ENCODE assay signal across 8 cellular contexts in the genomic region with DNA sequence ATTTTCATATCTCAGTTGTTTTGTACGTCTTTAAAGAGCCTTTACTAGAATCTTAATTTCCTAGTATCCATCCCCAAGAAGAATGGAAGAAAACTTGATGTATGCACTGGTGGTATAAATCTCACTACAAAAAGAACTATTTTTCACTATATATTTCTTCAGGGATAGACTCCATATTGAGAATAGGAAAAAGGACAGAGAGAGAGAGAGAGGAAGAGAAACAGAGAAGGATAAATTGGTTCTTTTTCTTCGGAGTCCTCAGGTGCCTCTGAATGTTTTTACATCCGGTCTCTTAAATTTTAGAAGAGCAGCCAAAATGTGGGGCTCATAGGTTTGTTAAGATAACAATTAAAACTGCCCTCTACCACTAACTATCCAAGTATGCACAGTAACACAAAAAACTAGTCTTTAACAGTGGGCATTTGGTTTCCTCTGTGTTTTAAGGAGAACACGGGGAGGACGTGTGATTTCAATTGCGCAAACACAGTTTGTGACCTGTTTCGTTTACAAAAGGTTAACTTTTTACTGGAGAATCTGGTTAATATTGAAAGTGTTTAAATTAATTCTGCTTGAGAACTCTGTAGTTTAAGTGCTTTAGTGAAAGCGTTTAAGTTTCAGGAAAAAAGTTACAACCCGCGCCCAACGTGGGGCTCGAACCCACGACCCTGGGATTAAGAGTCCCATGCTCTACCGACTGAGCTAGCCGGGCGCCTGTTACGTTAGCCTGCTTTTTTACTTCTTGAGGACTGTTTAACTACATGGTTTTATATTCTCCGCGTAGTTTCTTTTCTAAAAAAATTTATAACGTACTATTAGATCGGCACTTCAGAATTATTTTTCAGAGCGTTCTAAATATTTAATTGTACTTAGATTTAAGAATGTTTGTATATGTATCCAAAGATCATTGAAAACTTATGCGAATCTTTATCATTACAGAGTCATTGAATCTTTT. TPM values are rescaled to one million over a fixed set of nuclear protein-coding genes. Genes with fewer than 3 reads are reported as not detected.
DNase-seq lines count a peak whose midpoint lies in the region; ATAC-seq and TF ChIP-seq lines count a peak whose summit lies in the region.

No MANE protein-coding gene starts in this region.

- no peak overlapping the region for H3K27ac Mint-ChIP-seq in naive thymus-derived CD4-positive, alpha-beta T cell
- no peak overlapping the region for H3K27ac Mint-ChIP-seq in stimulated activated effector memory CD8-positive, alpha-beta T cell treated with anti-CD3 and anti-CD28 coated beads, Interleukin-12 subunit alpha, Interleukin-12 subunit beta, amount 100 ng/mL, for 72 hours

- peaks cover 0 to 4% (median under 1%) of the 10 kb centered on the region in 5 donors for H3K36me3 Mint-ChIP-seq in naive thymus-derived CD4-positive, alpha-beta T cell
- peaks cover 22% of the 10 kb centered on the region for H3K36me3 Mint-ChIP-seq in stimulated activated effector memory CD8-positive, alpha-beta T cell treated with anti-CD3 and anti-CD28 coated beads, Interleukin-12 subunit alpha, Interleukin-12 subunit beta, amount 100 ng/mL, for 72 hours

- H3K27ac ChIP-seq in fibroblast of lung (ENCODE audit: insufficient read depth, low read length): peak overlapping the region; percentile 29
- peak overlapping the region; percentile 75 for H3K27ac ChIP-seq in naive thymus-derived CD4-positive, alpha-beta T cell (ENCODE audit: low read depth, low read length)

- no peaks in the 10 kb centered on the region for H3K79me2 ChIP-seq in fibroblast of lung (ENCODE audit: control insufficient read depth, insufficient read depth, low read length)

- peak overlapping the region; percentile 84 for H2AFZ ChIP-seq in fibroblast of lung (ENCODE audit: low read length)

- CTCF ChIA-PET in naive thymus-derived CD4-positive, alpha-beta T cell (lab: Charles Lee): interaction anchor here (0.6 kb wide), 1 partner anchor 35 kb away, joined by 3 read pairs; no protein-coding TSS in a partner anchor

- peak; percentile 44 for DNase-seq in DMS114 treated with DMSO at 0.1 percent for 48 hours (lab: John Stamatoyannopoulos, UW; ENCODE audit: unreplicated experiment)
- peak; percentile 68 for DNase-seq in HT1080 (ENCODE audit: low read depth)
- peak; percentile 87 for DNase-seq in OCI-M2 (lab: John Stamatoyannopoulos, UW; ENCODE audit: unreplicated experiment)
- peak; percentile 86 to 91 for DNase-seq in activated T-cell treated with anti-CD3 and anti-CD28 coated beads, Interleukin-2, amount 50 U/mL, for 48 hours
- peak; percentile 50 to 78 for DNase-seq in fibroblast of lung (ENCODE audit: low read depth in 2 of 2)
- peak; percentile 66 to 89 (median 84) for DNase-seq in naive thymus-derived CD4-positive, alpha-beta T cell
- peak; percentile 74 to 92 for DNase-seq in stimulated activated effector memory CD8-positive, alpha-beta T cell treated with anti-CD3 and anti-CD28 coated beads, Interleukin-12 subunit alpha, Interleukin-12 subunit beta, amount 100 ng/mL, for 72 hours (ENCODE audit: low spot score in 2 of 2)

- H3K36me3 ChIP-seq in fibroblast of lung (ENCODE audit: control insufficient read depth, insufficient read depth, low read length): no peaks in the 10 kb centered on the region
- H3K36me3 ChIP-seq in naive thymus-derived CD4-positive, alpha-beta T cell (ENCODE audit: control insufficient read depth in 2 of 3, insufficient read depth in 3 of 3, low read length in 3 of 3): no peaks in the 10 kb centered on the region

- intact Hi-C loops in naive thymus-derived CD4-positive, alpha-beta T cell (cut with micrococcal nuclease): loop anchor here (1.0 to 10.0 kb wide), 12 partner anchors 31 to 1662 kb away; a partner anchor contains a TSS

- H3K9me3 ChIP-seq in fibroblast of lung (ENCODE audit: control insufficient read depth, insufficient read depth, low read depth, low read length): no peaks in the 10 kb centered on the region
- no peaks in the 10 kb centered on the region for H3K9me3 ChIP-seq in naive thymus-derived CD4-positive, alpha-beta T cell (ENCODE audit: control insufficient read depth in 2 of 3, low read length in 3 of 3)

- peaks cover 0 to 2% (median 0%) of the 10 kb centered on the region in 5 donors for H3K27me3 Mint-ChIP-seq in naive thymus-derived CD4-positive, alpha-beta T cell

- H3K4me1 ChIP-seq in fibroblast of lung (ENCODE audit: control insufficient read depth, extremely low read depth, insufficient read depth, low read length): peaks cover 2% of the 10 kb centered on the region
- H3K4me1 ChIP-seq in naive thymus-derived CD4-positive, alpha-beta T cell (ENCODE audit: control insufficient read depth in 2 of 2, insufficient read depth in 2 of 2, low read length in 2 of 2): peaks cover 8 to 9% of the 10 kb centered on the region in 2 donors

- peak overlapping the region; percentile 28 for H3K9ac ChIP-seq in fibroblast of lung (ENCODE audit: insufficient read depth, low read length)

- peak overlapping the region; percentile 68 to 94 (median 82) for H3K4me3 ChIP-seq in fibroblast of lung (replicated peaks in 1 of 4; ENCODE audit: control extremely low read depth in 1 of 4, insufficient read depth in 1 of 4, low read depth in 3 of 4, low read length in 4 of 4)
- peak overlapping the region; percentile 78 for H3K4me3 ChIP-seq in naive thymus-derived CD4-positive, alpha-beta T cell (ENCODE audit: low read length)

- H3K9me3 Mint-ChIP-seq in naive thymus-derived CD4-positive, alpha-beta T cell: peaks cover 0 to 8% (median 0%) of the 10 kb centered on the region in 11 donors
- H3K9me3 Mint-ChIP-seq in stimulated activated effector memory CD8-positive, alpha-beta T cell treated with anti-CD3 and anti-CD28 coated beads, Interleukin-12 subunit alpha, Interleukin-12 subunit beta, amount 100 ng/mL, for 72 hours: no peaks in the 10 kb centered on the region

- peaks cover 11 to 30% (median 27%) of the 10 kb centered on the region in 7 donors for H3K4me1 Mint-ChIP-seq in naive thymus-derived CD4-positive, alpha-beta T cell
- H3K4me1 Mint-ChIP-seq in stimulated activated effector memory CD8-positive, alpha-beta T cell treated with anti-CD3 and anti-CD28 coated beads, Interleukin-12 subunit alpha, Interleukin-12 subunit beta, amount 100 ng/mL, for 72 hours: peaks cover 16% of the 10 kb centered on the region

- no peak for TF ChIP-seq CTCF in fibroblast of lung (conservative IDR thresholded peaks at IDR 0.05 in 1 of 2, IDR thresholded peaks at IDR 0.05 in 1 of 2; ENCODE audit: low read depth in 1 of 2, low read length in 2 of 2)

- peak overlapping the region; percentile 98 for H3K4me2 ChIP-seq in fibroblast of lung (ENCODE audit: extremely low read depth, insufficient read depth, low read length)

- H4K20me1 ChIP-seq in fibroblast of lung (ENCODE audit: control insufficient read depth, extremely low read depth, insufficient read depth, low read length): no peaks in the 10 kb centered on the region

- no peak overlapping the region for H3K4me3 Mint-ChIP-seq in naive thymus-derived CD4-positive, alpha-beta T cell
- H3K4me3 Mint-ChIP-seq in stimulated activated effector memory CD8-positive, alpha-beta T cell treated with anti-CD3 and anti-CD28 coated beads, Interleukin-12 subunit alpha, Interleukin-12 subunit beta, amount 100 ng/mL, for 72 hours: no peak overlapping the region

- H3K27me3 ChIP-seq in fibroblast of lung (ENCODE audit: control insufficient read depth, insufficient read depth, low read length): no peaks in the 10 kb centered on the region
- no peaks in the 10 kb centered on the region for H3K27me3 ChIP-seq in naive thymus-derived CD4-positive, alpha-beta T cell (ENCODE audit: control insufficient read depth in 2 of 2, insufficient read depth in 2 of 2, low read length in 2 of 2)

- peak; percentile 39 for ATAC-seq in naive thymus-derived CD4-positive, alpha-beta T cell
- ATAC-seq in stimulated activated effector memory CD8-positive, alpha-beta T cell treated with anti-CD3 and anti-CD28 coated beads, Interleukin-12 subunit alpha, Interleukin-12 subunit beta, amount 100 ng/mL, for 72 hours: peak; percentile 27
- no peak for ATAC-seq in HG03108 (IDR thresholded peaks at IDR 0.05; ENCODE audit: unreplicated experiment)

- POLR2A ChIA-PET in naive thymus-derived CD4-positive, alpha-beta T cell (lab: Charles Lee): interaction anchor here (0.6 to 1.6 kb wide), 6 partner anchors 12 to 59 kb away, joined by 3 to 12 read pairs (median 4); a partner anchor contains a TSS

RNA-seq across cellular contexts. Expression of a gene that starts 5.1 kb away (rescaled TPM):
- total RNA-seq in HT1080 (2014; rRNA removed; shearing (Covaris generic)): 159 and 201 TPM in 2 replicates
- 250 and 251 TPM in 2 replicates for polyA plus RNA-seq in HT1080 (2015; cell fraction: cytosol; rRNA removed)
- 205 and 224 TPM in 2 replicates for polyA plus RNA-seq in HT1080 (2015; cell fraction: nucleus; rRNA removed)
- 80.1 and 81.4 TPM in 2 replicates for total RNA-seq in fibroblast of lung
- 279 and 299 TPM in 2 replicates for polyA plus RNA-seq in fibroblast of lung
- 166 and 184 TPM in 2 replicates for polyA plus RNA-seq in fibroblast of lung (2012)
- polyA minus RNA-seq in fibroblast of lung (ENCODE audit: low replicate concordance): 62.1 and 65.7 TPM in 2 replicates
- 100 to 1,000 TPM in 2 of 5 experiments, 10 to 100 TPM in 3; 76.5 to 357 (median 97.1) TPM for total RNA-seq in naive thymus-derived CD4-positive, alpha-beta T cell
- 100 to 1,000 TPM; 161 to 163 TPM for polyA plus RNA-seq in naive thymus-derived CD4-positive, alpha-beta T cell

RNA-seq across cellular contexts. Expression of a gene that starts 39.6 kb away (rescaled TPM):
- 46.4 and 61.3 TPM in 2 replicates for total RNA-seq in HT1080 (2014; rRNA removed; shearing (Covaris generic))
- polyA plus RNA-seq in HT1080 (2015; cell fraction: cytosol; rRNA removed): 40.4 and 42.5 TPM in 2 replicates
- polyA plus RNA-seq in HT1080 (2015; cell fraction: nucleus; rRNA removed): 60.4 and 71.0 TPM in 2 replicates
- 43.1 and 50.7 TPM in 2 replicates for total RNA-seq in fibroblast of lung
- polyA plus RNA-seq in fibroblast of lung: 91.2 and 121 TPM in 2 replicates
- polyA plus RNA-seq in fibroblast of lung (2012): 64.6 and 86.4 TPM in 2 replicates
- 3.4 and 12.2 TPM in 2 replicates for polyA minus RNA-seq in fibroblast of lung (ENCODE audit: low replicate concordance)
- 10 to 100 TPM; 40.0 to 54.6 (median 50.4) TPM for total RNA-seq in naive thymus-derived CD4-positive, alpha-beta T cell
- 10 to 100 TPM; 53.2 to 90.8 TPM for polyA plus RNA-seq in naive thymus-derived CD4-positive, alpha-beta T cell

RNA-seq across cellular contexts. Expression of a gene that starts 58.8 kb away (rescaled TPM):
- 1.7 and 5.0 TPM in 2 replicates for total RNA-seq in HT1080 (2014; rRNA removed; shearing (Covaris generic))
- 2.7 and 3.9 TPM in 2 replicates for polyA plus RNA-seq in HT1080 (2015; cell fraction: cytosol; rRNA removed)
- 10.8 and 11.1 TPM in 2 replicates for polyA plus RNA-seq in HT1080 (2015; cell fraction: nucleus; rRNA removed)
- 10.3 and 12.1 TPM in 2 replicates for total RNA-seq in fibroblast of lung
- 7.2 and 12.2 TPM in 2 replicates for polyA plus RNA-seq in fibroblast of lung
- polyA plus RNA-seq in fibroblast of lung (2012): 6.5 and 10.0 TPM in 2 replicates
- 0.75 TPM in 1 of 2 replicates, not detected in the other for polyA minus RNA-seq in fibroblast of lung (ENCODE audit: low replicate concordance)
- 10 to 100 TPM; 29.0 to 79.2 (median 73.3) TPM for total RNA-seq in naive thymus-derived CD4-positive, alpha-beta T cell
- 10 to 100 TPM; 25.7 to 34.5 TPM for polyA plus RNA-seq in naive thymus-derived CD4-positive, alpha-beta T cell
